In the genomic region with DNA sequence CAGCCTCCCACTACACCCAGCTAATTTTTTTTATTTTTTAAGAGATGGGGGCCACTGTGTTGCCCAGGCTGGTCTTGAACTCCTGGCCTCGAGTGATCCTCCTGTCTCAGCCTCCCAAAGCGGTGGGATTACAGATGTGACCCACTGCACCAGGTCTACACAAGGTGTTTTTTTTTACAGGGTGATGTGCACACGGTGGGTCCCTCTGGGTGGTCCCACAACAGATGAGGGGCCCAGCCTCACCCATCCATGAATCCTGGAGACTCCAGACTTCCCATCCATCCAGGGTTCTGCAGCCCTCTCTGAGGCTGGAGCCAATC, we compare ENCODE assay signal across 1 cellular context.
TF ChIP-seq lines count a peak whose summit lies in the region.

No MANE protein-coding gene starts in this region.

TF ChIP-seq in WTC11, 78 proteins besides CTCF, POLR2A, EP300 and RAD21 (continued from another document):
- TF ChIP-seq, protein P1, sequence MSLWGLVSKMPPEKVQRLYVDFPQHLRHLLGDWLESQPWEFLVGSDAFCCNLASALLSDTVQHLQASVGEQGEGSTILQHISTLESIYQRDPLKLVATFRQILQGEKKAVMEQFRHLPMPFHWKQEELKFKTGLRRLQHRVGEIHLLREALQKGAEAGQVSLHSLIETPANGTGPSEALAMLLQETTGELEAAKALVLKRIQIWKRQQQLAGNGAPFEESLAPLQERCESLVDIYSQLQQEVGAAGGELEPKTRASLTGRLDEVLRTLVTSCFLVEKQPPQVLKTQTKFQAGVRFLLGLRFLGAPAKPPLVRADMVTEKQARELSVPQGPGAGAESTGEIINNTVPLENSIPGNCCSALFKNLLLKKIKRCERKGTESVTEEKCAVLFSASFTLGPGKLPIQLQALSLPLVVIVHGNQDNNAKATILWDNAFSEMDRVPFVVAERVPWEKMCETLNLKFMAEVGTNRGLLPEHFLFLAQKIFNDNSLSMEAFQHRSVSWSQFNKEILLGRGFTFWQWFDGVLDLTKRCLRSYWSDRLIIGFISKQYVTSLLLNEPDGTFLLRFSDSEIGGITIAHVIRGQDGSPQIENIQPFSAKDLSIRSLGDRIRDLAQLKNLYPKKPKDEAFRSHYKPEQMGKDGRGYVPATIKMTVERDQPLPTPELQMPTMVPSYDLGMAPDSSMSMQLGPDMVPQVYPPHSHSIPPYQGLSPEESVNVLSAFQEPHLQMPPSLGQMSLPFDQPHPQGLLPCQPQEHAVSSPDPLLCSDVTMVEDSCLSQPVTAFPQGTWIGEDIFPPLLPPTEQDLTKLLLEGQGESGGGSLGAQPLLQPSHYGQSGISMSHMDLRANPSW (CRISPR knock-in tag; conservative IDR thresholded peaks at IDR 0.05; ENCODE audit: low read depth) = no peak
- TF ChIP-seq ZNF416 (CRISPR knock-in tag; IDR thresholded peaks at IDR 0.05) (no peak), TEAD1 (CRISPR knock-in tag; IDR thresholded peaks at IDR 0.05) (no peak), JAZF1 (CRISPR knock-in tag; IDR thresholded peaks at IDR 0.05) (no peak), AFF4 (CRISPR knock-in tag; IDR thresholded peaks at IDR 0.05; ENCODE audit: borderline replicate concordance) (no peak), ATF1 (CRISPR knock-in tag; IDR thresholded peaks at IDR 0.05) (no peak)
- TF ChIP-seq, protein P2, sequence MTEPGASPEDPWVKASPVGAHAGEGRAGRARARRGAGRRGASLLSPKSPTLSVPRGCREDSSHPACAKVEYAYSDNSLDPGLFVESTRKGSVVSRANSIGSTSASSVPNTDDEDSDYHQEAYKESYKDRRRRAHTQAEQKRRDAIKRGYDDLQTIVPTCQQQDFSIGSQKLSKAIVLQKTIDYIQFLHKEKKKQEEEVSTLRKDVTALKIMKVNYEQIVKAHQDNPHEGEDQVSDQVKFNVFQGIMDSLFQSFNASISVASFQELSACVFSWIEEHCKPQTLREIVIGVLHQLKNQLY (CRISPR knock-in tag; IDR thresholded peaks at IDR 0.05) = no peak
